In genomic region chr10:92727550-92727949, GRCh38 we compare ENCODE assay signal across 17 cellular contexts.
"Had no signal": no experiment of that assay in that cellular context is flagged by ENCODE, and none has a peak within 500 bp of the region (broad histone marks: within the 10 kb centered on the region; RNA-seq: fewer than 3 reads in every experiment).

No MANE protein-coding gene starts in this region.

- H3K4me1 ChIP-seq: adrenal gland, gastrocnemius medialis, heart left ventricle, psoas muscle, upper lobe of left lung had no signal

- H3K27me3 ChIP-seq: adrenal gland, cardiac muscle cell, gastrocnemius medialis, right lobe of liver, upper lobe of left lung had no signal

- ATAC-seq: activated CD8-positive, alpha-beta T cell treated with anti-CD3 and anti-CD28 coated beads, Interleukin-2, amount 10 ng/mL, durations not matched to agents 7 days and 5 days; gastrocnemius medialis; heart left ventricle; left lobe of liver; psoas muscle; stimulated activated naive CD8-positive, alpha-beta T cell treated with anti-CD3 and anti-CD28 coated beads, Interleukin-15, amount 100 ng/mL, for 72 hours; T-helper 17 cell had no signal

- DNase-seq: activated B cell treated with CpG ODN at 0.5 μM for 24 hours; activated CD4-positive, alpha-beta T cell treated with anti-CD3 and anti-CD28 coated beads for 48 hours; activated CD8-positive, alpha-beta memory T cell treated with anti-CD3 and anti-CD28 coated beads, Interleukin-2, amount 50 U/mL, for 4 hours; activated CD8-positive, alpha-beta T cell treated with anti-CD3 and anti-CD28 coated beads, Interleukin-2, amount 10 ng/mL, durations not matched to agents 7 days and 5 days; activated effector memory CD4-positive, alpha-beta T cell treated with anti-CD3 and anti-CD28 coated beads, Interleukin-2, amount 50 U/mL, for 16 hours; activated T-cell treated with anti-CD3 and anti-CD28 coated beads, Interleukin-2, amount 50 U/mL, for 48 hours; adrenal gland; gastrocnemius medialis; heart left ventricle; occipital lobe; psoas muscle; right lobe of liver; stimulated activated naive CD8-positive, alpha-beta T cell treated with anti-CD3 and anti-CD28 coated beads, Interleukin-15, amount 100 ng/mL, for 72 hours; T-helper 17 cell; upper lobe of left lung had no signal

- H3K4me3 ChIP-seq: adrenal gland, cardiac muscle cell, gastrocnemius medialis, heart left ventricle, psoas muscle, right lobe of liver, upper lobe of left lung had no signal

- H3K27ac ChIP-seq: adrenal gland, cardiac muscle cell, gastrocnemius medialis, heart left ventricle, psoas muscle, right lobe of liver, upper lobe of left lung had no signal

- H3K9me3 ChIP-seq: adrenal gland, gastrocnemius medialis, heart left ventricle, psoas muscle, right lobe of liver, upper lobe of left lung had no signal

- H3K36me3 ChIP-seq: adrenal gland, cardiac muscle cell, gastrocnemius medialis, heart left ventricle, right lobe of liver, upper lobe of left lung had no signal
